Comparison of ENCODE assay signal across 1 cellular context in genomic region chr5:52794519-52794918, GRCh38.
TF ChIP-seq lines count a peak whose summit lies in the region.

No MANE protein-coding gene starts in this region.

TF ChIP-seq in A549, 52 proteins besides CTCF, POLR2A, EP300 and RAD21 (continued from another document):
- TF ChIP-seq USF2 (IDR thresholded peaks at IDR 0.05): no peak
